Comparison of ENCODE assay signal across 9 cellular contexts in genomic region chr4:1202526-1203378, GRCh38. TPM values are rescaled to one million over a fixed set of nuclear protein-coding genes. Genes with fewer than 3 reads are reported as not detected.
DNase-seq lines count a peak whose midpoint lies in the region; ATAC-seq and TF ChIP-seq lines count a peak whose summit lies in the region.
"Had no signal": no experiment of that assay in that cellular context is flagged by ENCODE, and none has a peak within 500 bp of the region (broad histone marks: within the 10 kb centered on the region; RNA-seq: fewer than 3 reads in every experiment).

No MANE protein-coding gene starts in this region.

- H3K4me1 Mint-ChIP-seq in naive B cell (peaks cover 11 to 39% (median 36%) of the 10 kb centered on the region in 3 donors), neural progenitor cell (peaks cover 3% of the 10 kb centered on the region)

- H3K4me1 ChIP-seq in neural progenitor cell, result no peaks in the 10 kb centered on the region

- H2AFZ ChIP-seq in neural progenitor cell (replicated peaks), result no peak overlapping the region

- H3K36me3 Mint-ChIP-seq in naive B cell (no peaks in the 10 kb centered on the region), neural progenitor cell (no peaks in the 10 kb centered on the region)
- H3K36me3 Mint-ChIP-seq: mesothelial cell of epicardium had no signal

- H3K27ac ChIP-seq in dorsolateral prefrontal cortex (peak overlapping the region in 1 of 59 donors; percentile 33), neural progenitor cell (no peak overlapping the region)

- H3K9me3 Mint-ChIP-seq in naive B cell (no peaks in the 10 kb centered on the region), neural progenitor cell (no peaks in the 10 kb centered on the region)
- H3K9me3 Mint-ChIP-seq: mesothelial cell of epicardium had no signal

- TF ChIP-seq CTCF in dorsolateral prefrontal cortex (IDR thresholded peaks at IDR 0.05 in 54 of 56, conservative IDR thresholded peaks at IDR 0.05 in 2 of 56; ENCODE audit: low read depth in 1 of 56, partially characterized antibody in 56 of 56) (no peak), neural progenitor cell (IDR thresholded peaks at IDR 0.05) (no peak)

- H3K27me3 ChIP-seq in dorsolateral prefrontal cortex (no peaks in the 10 kb centered on the region), neural progenitor cell (no peaks in the 10 kb centered on the region)

- DNase-seq in stimulated activated CD4-positive, alpha-beta T cell treated with anti-CD3 and anti-CD28 coated beads, Interleukin-4, amount 100 ng/mL, for 1 hour, result peak; percentile 2
- no peak for DNase-seq in stimulated activated CD4-positive, alpha-beta T cell treated with anti-CD3 and anti-CD28 coated beads, Interleukin-4, amount 100 ng/mL, for 24 hours
- DNase-seq in dorsolateral prefrontal cortex (peak in 7 of 10 donors; percentile 2 to 31 (median 15)), naive B cell (no peak), NCI-H187 (lab: John Stamatoyannopoulos, UW) (no peak), HT-29 (ENCODE audit: low spot score) (no peak), neural progenitor cell (ENCODE audit: low spot score) (no peak)

- no peaks in the 10 kb centered on the region for H3K79me2 ChIP-seq in neural progenitor cell (ENCODE audit: low read depth)

- no peaks in the 10 kb centered on the region for H3K9me3 ChIP-seq in neural progenitor cell (ENCODE audit: low read depth)

- H4K20me1 ChIP-seq in neural progenitor cell (ENCODE audit: low read depth), result no peaks in the 10 kb centered on the region

- peak overlapping the region in 7 of 8 donors; percentile 12 to 90 (median 78) for H3K4me3 Mint-ChIP-seq in naive B cell
- no peak overlapping the region for H3K4me3 Mint-ChIP-seq in neural progenitor cell
- H3K4me3 Mint-ChIP-seq: mesothelial cell of epicardium had no signal

- ATAC-seq in naive B cell (ENCODE audit: low read depth in 2 of 2) (no peak), GM19467 (IDR thresholded peaks at IDR 0.05; ENCODE audit: unreplicated experiment) (no peak)

- no peaks in the 10 kb centered on the region for H3K36me3 ChIP-seq in neural progenitor cell

- intact Hi-C loops in dorsolateral prefrontal cortex (cut with DNase I), result no loop called here

- H3K27me3 Mint-ChIP-seq in naive B cell (no peaks in the 10 kb centered on the region), neural progenitor cell (ENCODE audit: insufficient read depth, low read depth) (peaks cover 7% of the 10 kb centered on the region)

- no peak overlapping the region for H3K4me3 ChIP-seq in dorsolateral prefrontal cortex
- H3K4me3 ChIP-seq in neural progenitor cell, result no peak overlapping the region

- no peaks in the 10 kb centered on the region for H3F3A ChIP-seq in neural progenitor cell (ENCODE audit: low read depth)

- H3K27ac Mint-ChIP-seq in naive B cell (peak overlapping the region in 5 of 6 donors; percentile 36 to 92 (median 69)), neural progenitor cell (no peak overlapping the region)

- no peak overlapping the region for H3K9ac ChIP-seq in neural progenitor cell

- no peak overlapping the region for H3K4me2 ChIP-seq in neural progenitor cell

RNA-seq across cellular contexts. Expression of gene SPON2, which starts 30.4 kb away (rescaled TPM):
- 10 to 100 TPM in 84 of 120 experiments, 1 to 10 TPM in 36; 1.9 to 49.7 (median 13.0) TPM for total RNA-seq in dorsolateral prefrontal cortex
- polyA plus RNA-seq in naive B cell (ENCODE audit: low read depth in 6 of 6), result 1 to 10 TPM in 5 of 6 donors, under 1 TPM in 1; 0.56 to 4.1 (median 1.5) TPM
- 1.2 and 2.9 TPM in 2 replicates for total RNA-seq in HT-29 (2014; rRNA removed; shearing (Covaris generic))
- 2.1 and 9.0 TPM in 2 replicates for total RNA-seq in neural progenitor cell (ENCODE audit: low replicate concordance)

RNA-seq across cellular contexts. Expression of gene CTBP1, which starts 46.2 kb away (rescaled TPM):
- total RNA-seq in dorsolateral prefrontal cortex (100 to 1,000 TPM; 159 to 281 (median 217) TPM), neural progenitor cell (ENCODE audit: low replicate concordance) (171 and 243 TPM in 2 replicates)
- 10 to 100 TPM; 46.4 to 98.8 (median 79.8) TPM for polyA plus RNA-seq in naive B cell (ENCODE audit: low read depth in 6 of 6)
- 631 and 665 TPM in 2 replicates for total RNA-seq in HT-29 (2014; rRNA removed; shearing (Covaris generic))

Comparison
In these comparisons a context has a peak if more than half of its experiments do, and no peak if none do; other contexts are left out.
1. DNase-seq: peak in stimulated activated CD4-positive, alpha-beta T cell treated with anti-CD3 and anti-CD28 coated beads, Interleukin-4, amount 100 ng/mL, for 1 hour (single experiment) and dorsolateral prefrontal cortex (7 of 10); none in stimulated activated CD4-positive, alpha-beta T cell treated with anti-CD3 and anti-CD28 coated beads, Interleukin-4, amount 100 ng/mL, for 24 hours (single experiment), naive B cell (single experiment), NCI-H187 (0 of 2), HT-29 (single experiment) and neural progenitor cell (single experiment).